ENCODE assay signal across 8 cellular contexts in the genomic region with DNA sequence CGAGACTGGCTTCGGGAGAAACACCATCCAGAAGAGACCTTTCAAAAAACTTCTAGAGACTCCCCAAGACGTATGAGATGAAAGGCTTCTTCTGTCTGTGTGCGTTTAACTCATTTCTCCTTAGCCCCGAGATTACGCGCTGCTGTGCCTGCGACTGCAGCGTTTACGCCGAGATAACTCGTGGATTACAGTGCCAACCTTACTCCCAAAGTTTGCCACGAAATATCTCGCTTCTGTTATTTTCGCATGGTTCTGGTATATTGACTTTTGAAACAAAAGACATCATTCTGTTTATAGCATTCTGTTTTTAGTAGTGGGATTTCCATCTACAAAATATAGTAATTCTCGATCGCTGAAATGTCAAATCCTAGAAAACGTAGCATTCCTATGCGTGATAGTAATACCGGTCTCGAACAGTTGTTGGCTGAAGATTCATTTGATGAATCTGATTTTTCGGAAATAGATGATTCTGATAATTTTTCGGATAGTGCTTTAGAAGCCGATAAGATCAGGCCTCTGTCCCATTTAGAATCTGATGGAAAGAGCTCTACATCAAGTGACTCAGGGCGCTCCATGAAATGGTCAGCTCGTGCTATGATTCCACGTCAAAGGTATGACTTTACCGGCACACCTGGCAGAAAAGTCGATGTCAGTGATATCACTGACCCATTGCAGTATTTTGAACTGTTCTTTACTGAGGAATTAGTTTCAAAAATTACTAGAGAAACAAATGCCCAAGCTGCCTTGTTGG. TPM values are rescaled to one million over a fixed set of nuclear protein-coding genes. Genes with fewer than 3 reads are reported as not detected.
DNase-seq lines count a peak whose midpoint lies in the region; ATAC-seq and TF ChIP-seq lines count a peak whose summit lies in the region.

No MANE protein-coding gene starts in this region.

- peak; percentile 14 for ATAC-seq in GM19351 (IDR thresholded peaks at IDR 0.05; ENCODE audit: unreplicated experiment)
- no peak for ATAC-seq in HG02623 (IDR thresholded peaks at IDR 0.05; ENCODE audit: unreplicated experiment)
- ATAC-seq in HG03139 (IDR thresholded peaks at IDR 0.05; ENCODE audit: unreplicated experiment): no peak

- H3K9ac ChIP-seq in SK-N-MC (ENCODE audit: insufficient read length) (peak overlapping the region; percentile 79), rectal smooth muscle tissue (ENCODE audit: low read length) (peak overlapping the region; percentile 71)

- peak overlapping the region; percentile 71; the same call in 1 of the 2 replicates for H3K27ac ChIP-seq in SK-N-MC
- H3K27ac ChIP-seq in rectal smooth muscle tissue (ENCODE audit: low read depth, low read length): peak overlapping the region; percentile 89

- H3K4me3 ChIP-seq in SK-N-MC (peak overlapping the region; percentile 96), rectal smooth muscle tissue (ENCODE audit: low read length) (peak overlapping the region; percentile 90)

- DNase-seq in SK-N-MC (ENCODE audit: low read depth, low spot score) (no peak), glutamatergic neuron (no peak), kidney glomerular epithelial cell (lab: John Stamatoyannopoulos, UW) (no peak)
- no peak for DNase-seq in effector CD8-positive, alpha-beta T cell (lab: John Stamatoyannopoulos, UW)

- no peak for TF ChIP-seq CTCF in glutamatergic neuron (IDR thresholded peaks at IDR 0.05; ENCODE audit: partially characterized antibody, unreplicated experiment)

- peaks cover 8% of the 10 kb centered on the region for H3K27me3 Mint-ChIP-seq in glutamatergic neuron (ENCODE audit: unreplicated experiment)

- H3K36me3 Mint-ChIP-seq in glutamatergic neuron (ENCODE audit: unreplicated experiment): no peaks in the 10 kb centered on the region

- H3K27me3 ChIP-seq in rectal smooth muscle tissue (ENCODE audit: control insufficient read depth, insufficient read depth, low read length): no peaks in the 10 kb centered on the region

- H3K4me1 ChIP-seq in rectal smooth muscle tissue (ENCODE audit: control insufficient read depth, insufficient read depth, low read length): peaks cover 6% of the 10 kb centered on the region

- no peaks in the 10 kb centered on the region for H3K36me3 ChIP-seq in SK-N-MC (ENCODE audit: insufficient read depth, low read length)
- H3K36me3 ChIP-seq in rectal smooth muscle tissue (ENCODE audit: control insufficient read depth, insufficient read depth, low read length): no peaks in the 10 kb centered on the region

- H3K27ac Mint-ChIP-seq in glutamatergic neuron (ENCODE audit: unreplicated experiment): peak overlapping the region; percentile 98

- H3K9me3 Mint-ChIP-seq in glutamatergic neuron (ENCODE audit: unreplicated experiment): peaks cover 7% of the 10 kb centered on the region

- no peaks in the 10 kb centered on the region for H3K9me3 ChIP-seq in SK-N-MC (ENCODE audit: low read depth, low read length)

- peaks cover 4% of the 10 kb centered on the region for H3K4me1 Mint-ChIP-seq in glutamatergic neuron (ENCODE audit: low read depth, unreplicated experiment)

- peak overlapping the region; percentile 96 for H3K4me3 Mint-ChIP-seq in glutamatergic neuron (ENCODE audit: unreplicated experiment)

RNA-seq across cellular contexts. Expression of a gene that starts 0.5 kb away (rescaled TPM):
- total RNA-seq in glutamatergic neuron (ENCODE audit: unreplicated experiment): 1.7 TPM

RNA-seq across cellular contexts. Expression of a gene that starts 0.7 kb away (rescaled TPM):
- 47.4 TPM for total RNA-seq in glutamatergic neuron (ENCODE audit: unreplicated experiment)
